ENCODE assay signal across 8 cellular contexts in genomic region chr1:151311589-151312331, GRCh38. TPM values are rescaled to one million over a fixed set of nuclear protein-coding genes. Genes with fewer than 3 reads are reported as not detected.
DNase-seq lines count a peak whose midpoint lies in the region; ATAC-seq and TF ChIP-seq lines count a peak whose summit lies in the region.

No MANE protein-coding gene starts in this region.

- TF ChIP-seq CTCF in Peyer's patch (IDR thresholded peaks at IDR 0.05), result no peak
- no peak for TF ChIP-seq CTCF in retinal pigment epithelial cell (conservative IDR thresholded peaks at IDR 0.05; ENCODE audit: low read depth, low read length)
- TF ChIP-seq CTCF in uterus (IDR thresholded peaks at IDR 0.05), result peak in 1 of 4 experiments; percentile 18

- TF ChIP-seq POLR2A in Peyer's patch (IDR thresholded peaks at IDR 0.05) (no peak), uterus (IDR thresholded peaks at IDR 0.05) (peak; percentile 25 to 47)

- ATAC-seq in GM18511 (IDR thresholded peaks at IDR 0.05; ENCODE audit: unreplicated experiment) (no peak), GM18907 (IDR thresholded peaks at IDR 0.05; ENCODE audit: unreplicated experiment) (no peak)

- peaks cover 0 to 1% of the 10 kb centered on the region in 2 donors for H3K27me3 Mint-ChIP-seq in CD8-positive, alpha-beta memory T cell

- peaks cover 0 to 96% (median 15%) of the 10 kb centered on the region in 3 donors for H3K36me3 Mint-ChIP-seq in CD8-positive, alpha-beta memory T cell

- H3K27ac ChIP-seq in CD8-positive, alpha-beta memory T cell (ENCODE audit: low read depth, low read length), result peak overlapping the region; percentile 73
- peak overlapping the region; percentile 17 to 92 (median 82) for H3K27ac ChIP-seq in Peyer's patch
- H3K27ac ChIP-seq in uterus, result peak overlapping the region; percentile 88 to 91

- intact Hi-C loops in uterus (cut with DNase I; ENCODE audit: low total_unique reads), result no loop called here

- H3K4me3 ChIP-seq in CD8-positive, alpha-beta memory T cell (ENCODE audit: low read length), result no peak overlapping the region
- H3K4me3 ChIP-seq in Peyer's patch, result no peak overlapping the region
- no peak overlapping the region for H3K4me3 ChIP-seq in retinal pigment epithelial cell (ENCODE audit: low read length)
- H3K4me3 ChIP-seq in uterus, result no peak overlapping the region

- DNase-seq in CD8-positive, alpha-beta memory T cell, result peak in 4 of 5 donors; percentile 8 to 81 (median 22)
- DNase-seq in Peyer's patch (peak; percentile 22 to 91 (median 63)), glomerular visceral epithelial cell (ENCODE audit: extremely low spot score) (peak; percentile 98), retinal pigment epithelial cell (ENCODE audit: low read depth) (peak; percentile 79), uterus (peak; percentile 85 to 97)
- DNase-seq in activated naive CD4-positive, alpha-beta T cell (lab: John Stamatoyannopoulos, UW), result peak in 3 of 4 experiments; percentile 8 to 43 (median 27)

- H3K4me1 Mint-ChIP-seq in CD8-positive, alpha-beta memory T cell, result peaks cover 43 to 57% (median 49%) of the 10 kb centered on the region in 3 donors

- H3K9me3 Mint-ChIP-seq in CD8-positive, alpha-beta memory T cell, result no peaks in the 10 kb centered on the region

- CTCF ChIA-PET in CD8-positive, alpha-beta memory T cell (lab: Charles Lee), result interaction anchor here (1.3 to 3.0 kb wide), 4 partner anchors 11 to 30 kb away, joined by 3 to 22 read pairs (median 6); no protein-coding TSS in a partner anchor

- H3K4me1 ChIP-seq in CD8-positive, alpha-beta memory T cell (ENCODE audit: insufficient read depth, low read length), result peaks cover 19% of the 10 kb centered on the region
- H3K4me1 ChIP-seq in Peyer's patch (peaks cover 0 to 42% (median 3%) of the 10 kb centered on the region in 4 donors), uterus (peaks cover 41 to 44% of the 10 kb centered on the region in 2 donors)

- POLR2A ChIA-PET in CD8-positive, alpha-beta memory T cell (lab: Charles Lee), result no interaction called here

- H3K27ac Mint-ChIP-seq in CD8-positive, alpha-beta memory T cell, result peak overlapping the region; percentile 51 to 92 (median 82)

- peak overlapping the region in 3 of 7 donors; percentile 16 to 20 (median 17) for H3K4me3 Mint-ChIP-seq in CD8-positive, alpha-beta memory T cell

- no peaks in the 10 kb centered on the region for H3K9me3 ChIP-seq in CD8-positive, alpha-beta memory T cell (ENCODE audit: low read length)
- no peaks in the 10 kb centered on the region for H3K9me3 ChIP-seq in Peyer's patch
- H3K9me3 ChIP-seq in uterus, result no peaks in the 10 kb centered on the region

- H3K27me3 ChIP-seq in CD8-positive, alpha-beta memory T cell (ENCODE audit: insufficient read depth, low read length, poor library complexity, severe bottlenecking), result no peaks in the 10 kb centered on the region
- H3K27me3 ChIP-seq in Peyer's patch (no peaks in the 10 kb centered on the region), uterus (no peaks in the 10 kb centered on the region)

- peaks cover 77% of the 10 kb centered on the region for H3K36me3 ChIP-seq in CD8-positive, alpha-beta memory T cell (ENCODE audit: insufficient read depth, low read length)
- H3K36me3 ChIP-seq in Peyer's patch (peaks cover 0 to 70% (median 0%) of the 10 kb centered on the region in 3 donors), uterus (no peaks in the 10 kb centered on the region)

RNA-seq across cellular contexts. Expression of gene PI4KB, which starts 15.5 kb away (rescaled TPM):
- 10 to 100 TPM; 59.9 to 65.5 TPM for total RNA-seq in CD8-positive, alpha-beta memory T cell
- polyA plus RNA-seq in CD8-positive, alpha-beta memory T cell, result 67.5 TPM
- total RNA-seq in Peyer's patch, result 100 to 1,000 TPM in 1 of 4 donors, 10 to 100 TPM in 3; 68.0 to 147 (median 83.7) TPM
- 100 to 1,000 TPM in 1 of 4 donors, 10 to 100 TPM in 3; 15.9 to 155 (median 44.1) TPM for total RNA-seq in uterus

RNA-seq across cellular contexts. Expression of gene ZNF687, which starts 29.7 kb away (rescaled TPM):
- 10 to 100 TPM; 23.8 to 26.5 TPM for total RNA-seq in CD8-positive, alpha-beta memory T cell
- polyA plus RNA-seq in CD8-positive, alpha-beta memory T cell, result 1.6 TPM
- total RNA-seq in Peyer's patch (10 to 100 TPM; 30.5 to 53.5 (median 38.5) TPM), uterus (10 to 100 TPM in 2 of 4 donors, 1 to 10 TPM in 2; 6.4 to 31.9 (median 10.9) TPM)

RNA-seq across cellular contexts. Expression of gene RFX5, which starts 35.3 kb away (rescaled TPM):
- total RNA-seq in CD8-positive, alpha-beta memory T cell, result 10 to 100 TPM; 77.2 to 77.4 TPM
- 38.0 TPM for polyA plus RNA-seq in CD8-positive, alpha-beta memory T cell
- 100 to 1,000 TPM in 1 of 4 donors, 10 to 100 TPM in 3; 35.6 to 187 (median 42.0) TPM for total RNA-seq in Peyer's patch
- 10 to 100 TPM; 22.9 to 66.4 (median 34.1) TPM for total RNA-seq in uterus

RNA-seq across cellular contexts. Expression of gene PSMD4, which starts 57.2 kb away (rescaled TPM):
- 100 to 1,000 TPM; 250 to 256 TPM for total RNA-seq in CD8-positive, alpha-beta memory T cell
- 239 TPM for polyA plus RNA-seq in CD8-positive, alpha-beta memory T cell
- total RNA-seq in Peyer's patch, result 100 to 1,000 TPM in 2 of 4 donors, 10 to 100 TPM in 2; 84.6 to 153 (median 103) TPM
- 100 to 1,000 TPM in 1 of 4 donors, 10 to 100 TPM in 3; 73.5 to 114 (median 89.1) TPM for total RNA-seq in uterus

Comparison
In these comparisons a context has a peak if more than half of its experiments do, and no peak if none do; other contexts are left out.
1. DNase-seq: peak in every context shown above with its lines; median percentile 98 in glomerular visceral epithelial cell; 91 in uterus; 79 in retinal pigment epithelial cell; 63 in Peyer's patch; 27 in activated naive CD4-positive, alpha-beta T cell; 22 in CD8-positive, alpha-beta memory T cell.
2. POLR2A ChIP-seq: peak in uterus (2 of 2); none in Peyer's patch (0 of 2).
3. Peak in every context shown above with its lines, with median percentiles within 50 percentile points of each other: H3K27ac ChIP-seq.